1 cellular context compared by ENCODE assay signal in the genomic region with DNA sequence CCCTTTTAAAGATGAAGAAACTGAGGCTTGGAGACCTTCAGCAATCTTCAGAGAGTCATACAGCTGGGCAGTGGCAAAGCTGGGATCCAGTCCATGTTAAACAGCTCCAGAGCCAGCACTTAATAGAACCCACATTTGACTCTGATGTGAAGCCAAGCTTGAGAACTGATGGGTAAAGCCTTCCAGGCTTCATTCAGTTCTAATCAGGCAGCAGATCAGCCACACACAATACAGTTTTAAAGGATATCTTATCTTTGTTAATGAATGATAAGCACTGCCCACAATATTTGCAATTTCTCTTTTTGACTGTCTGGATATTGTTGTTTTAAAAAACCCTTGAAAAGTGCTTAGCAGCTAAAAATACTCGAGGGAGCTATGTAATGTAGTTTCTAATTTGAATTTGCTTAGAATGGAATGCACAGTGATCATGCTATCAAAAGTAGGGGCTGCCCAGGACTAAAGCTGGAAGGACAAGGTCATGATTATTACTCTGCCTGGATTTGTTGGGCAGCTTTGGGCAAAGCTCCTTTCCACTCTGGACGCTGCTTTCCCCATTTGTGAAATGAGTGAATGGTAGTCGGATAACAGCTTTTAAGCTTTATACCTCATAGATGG.
TF ChIP-seq lines count a peak whose summit lies in the region.

No MANE protein-coding gene starts in this region.

TF ChIP-seq in SK-N-SH treated with all-trans-retinoic acid at 6 μM for 48 hours, 23 proteins besides CTCF, POLR2A, EP300 and RAD21:
- TF ChIP-seq ARNTL (CRISPR knock-in tag; IDR thresholded peaks at IDR 0.05; ENCODE audit: borderline replicate concordance, low read depth) (no peak), ZNF70 (CRISPR knock-in tag; IDR thresholded peaks at IDR 0.05) (no peak), PPARA (CRISPR knock-in tag; IDR thresholded peaks at IDR 0.05; ENCODE audit: borderline replicate concordance) (no peak), TCF4 (CRISPR knock-in tag; IDR thresholded peaks at IDR 0.05; ENCODE audit: borderline replicate concordance) (peak; percentile 87), ISL1 (CRISPR knock-in tag; IDR thresholded peaks at IDR 0.05) (peak; percentile 83), GLIS3 (CRISPR knock-in tag; IDR thresholded peaks at IDR 0.05) (peak; percentile 54), ZNF8 (CRISPR knock-in tag; IDR thresholded peaks at IDR 0.05) (no peak)
- TF ChIP-seq, protein P1, sequence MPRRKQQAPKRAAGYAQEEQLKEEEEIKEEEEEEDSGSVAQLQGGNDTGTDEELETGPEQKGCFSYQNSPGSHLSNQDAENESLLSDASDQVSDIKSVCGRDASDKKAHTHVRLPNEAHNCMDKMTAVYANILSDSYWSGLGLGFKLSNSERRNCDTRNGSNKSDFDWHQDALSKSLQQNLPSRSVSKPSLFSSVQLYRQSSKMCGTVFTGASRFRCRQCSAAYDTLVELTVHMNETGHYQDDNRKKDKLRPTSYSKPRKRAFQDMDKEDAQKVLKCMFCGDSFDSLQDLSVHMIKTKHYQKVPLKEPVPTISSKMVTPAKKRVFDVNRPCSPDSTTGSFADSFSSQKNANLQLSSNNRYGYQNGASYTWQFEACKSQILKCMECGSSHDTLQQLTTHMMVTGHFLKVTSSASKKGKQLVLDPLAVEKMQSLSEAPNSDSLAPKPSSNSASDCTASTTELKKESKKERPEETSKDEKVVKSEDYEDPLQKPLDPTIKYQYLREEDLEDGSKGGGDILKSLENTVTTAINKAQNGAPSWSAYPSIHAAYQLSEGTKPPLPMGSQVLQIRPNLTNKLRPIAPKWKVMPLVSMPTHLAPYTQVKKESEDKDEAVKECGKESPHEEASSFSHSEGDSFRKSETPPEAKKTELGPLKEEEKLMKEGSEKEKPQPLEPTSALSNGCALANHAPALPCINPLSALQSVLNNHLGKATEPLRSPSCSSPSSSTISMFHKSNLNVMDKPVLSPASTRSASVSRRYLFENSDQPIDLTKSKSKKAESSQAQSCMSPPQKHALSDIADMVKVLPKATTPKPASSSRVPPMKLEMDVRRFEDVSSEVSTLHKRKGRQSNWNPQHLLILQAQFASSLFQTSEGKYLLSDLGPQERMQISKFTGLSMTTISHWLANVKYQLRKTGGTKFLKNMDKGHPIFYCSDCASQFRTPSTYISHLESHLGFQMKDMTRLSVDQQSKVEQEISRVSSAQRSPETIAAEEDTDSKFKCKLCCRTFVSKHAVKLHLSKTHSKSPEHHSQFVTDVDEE (CRISPR knock-in tag; IDR thresholded peaks at IDR 0.05): 0 out of 2 replicates have a peak, but pooled peaks have one; percentile 69
